In the genomic region with DNA sequence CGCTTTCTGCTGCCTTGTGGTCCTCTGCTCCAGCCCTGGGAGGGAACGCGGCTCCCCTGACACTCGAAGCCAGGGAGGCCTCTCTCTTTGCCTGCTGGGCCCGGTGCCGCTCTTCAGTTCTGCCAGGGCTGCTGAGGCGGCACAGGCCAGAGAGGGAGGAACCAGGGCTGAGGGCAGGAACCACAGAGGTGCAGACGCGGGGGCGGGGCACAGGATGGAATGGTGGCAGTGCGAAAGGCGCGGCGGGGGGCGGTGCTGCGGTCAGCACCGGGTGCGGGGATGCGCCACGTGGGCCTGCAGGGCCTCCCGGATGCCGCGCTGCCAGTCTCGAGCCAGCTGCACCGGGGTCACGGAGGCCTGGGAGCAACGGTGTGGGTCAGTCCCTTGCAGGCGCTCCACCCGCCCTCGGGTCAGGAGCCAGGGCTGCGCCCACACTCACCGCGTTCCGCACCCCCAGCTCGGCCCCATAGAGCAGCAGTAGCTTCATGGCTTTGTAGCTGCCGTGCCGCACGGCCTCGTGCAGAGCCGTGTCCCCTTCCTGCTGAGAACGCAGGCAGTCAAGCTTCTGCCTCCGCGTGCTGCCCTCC, we compare ENCODE assay signal across 8 cellular contexts. TPM values are rescaled to one million over a fixed set of nuclear protein-coding genes. Genes with fewer than 3 reads are reported as not detected.
DNase-seq lines count a peak whose midpoint lies in the region; ATAC-seq and TF ChIP-seq lines count a peak whose summit lies in the region.

No MANE protein-coding gene starts in this region.

- no peak overlapping the region for H3K27ac ChIP-seq in mammary epithelial cell (ENCODE audit: insufficient read depth, low read depth, low read length)

- WGBS in mammary epithelial cell (ENCODE audit: low coverage, missing lambda C conversion rate) = 44% methylated on average over 8 of the region's 43 CpGs

- dilution Hi-C loops in mammary epithelial cell (cut with HindIII; ENCODE audit: low sequenced_read_pairs) = no loop called here

- H3K4me3 ChIP-seq in AG10803 (ENCODE audit: low read length) (no peak overlapping the region), mammary epithelial cell (replicated peaks in 1 of 3; ENCODE audit: insufficient read depth in 1 of 3, low read depth in 2 of 3, low read length in 3 of 3) (peak overlapping the region in 1 of 3 experiments; percentile 28)

- no peak overlapping the region for H3K9ac ChIP-seq in mammary epithelial cell (ENCODE audit: insufficient read depth, low read length)

- in situ Hi-C loops in mammary epithelial cell (cut with MboI; ENCODE audit: low sequenced_read_pairs in 2 of 2) = no loop called here

- H3K4me1 ChIP-seq in mammary epithelial cell (ENCODE audit: insufficient read depth, low read length) = peaks cover 10% of the 10 kb centered on the region

- H2AFZ ChIP-seq in mammary epithelial cell (ENCODE audit: low read depth, low read length) = peak overlapping the region; percentile 55

- peak; percentile 63 for ATAC-seq in GM21825 (IDR thresholded peaks at IDR 0.05; ENCODE audit: unreplicated experiment)

- peak overlapping the region; percentile 68 for H3K4me2 ChIP-seq in mammary epithelial cell (ENCODE audit: insufficient read depth, low read depth, low read length)

- CTCF ChIA-PET in mammary epithelial cell (lab: Charles Lee; ENCODE audit: low non-redundant PET) = no interaction called here

- H3K9me3 ChIP-seq in mammary epithelial cell (replicated peaks; ENCODE audit: insufficient read depth, low read length) = no peaks in the 10 kb centered on the region

- H3K79me2 ChIP-seq in mammary epithelial cell (ENCODE audit: insufficient read depth, low read length) = no peaks in the 10 kb centered on the region

- DNase-seq in AG10803 (ENCODE audit: low read depth) (peak; percentile 18), T-helper 9 cell (peak; percentile 76), mammary epithelial cell (peak; percentile 9), EL (no peak), NCI-H345 treated with DMSO at 0.1 percent for 48 hours (lab: John Stamatoyannopoulos, UW; ENCODE audit: unreplicated experiment) (no peak), 8988T (no peak)
- DNase-seq in stimulated activated CD4-positive, alpha-beta T cell treated with anti-CD3 and anti-CD28 coated beads, Interleukin-12 subunit alpha, Interleukin-12 subunit beta, amount 100 ng/mL, for 4 hours = peak; percentile 75

- no peaks in the 10 kb centered on the region for H3K36me3 ChIP-seq in mammary epithelial cell (ENCODE audit: insufficient read depth, low read length)

- intact Hi-C loops in mammary epithelial cell (cut with micrococcal nuclease) = no loop called here

- H4K20me1 ChIP-seq in mammary epithelial cell (ENCODE audit: insufficient read depth, low read length) = no peaks in the 10 kb centered on the region

- TF ChIP-seq CTCF in AG10803 (conservative IDR thresholded peaks at IDR 0.05; ENCODE audit: low read length) (no peak), mammary epithelial cell (conservative IDR thresholded peaks at IDR 0.05 in 1 of 2, IDR thresholded peaks at IDR 0.05 in 1 of 2; ENCODE audit: extremely low read depth in 1 of 2, insufficient read depth in 1 of 2, low read depth in 1 of 2, low read length in 2 of 2) (no peak)

- H3K27me3 ChIP-seq in mammary epithelial cell (ENCODE audit: insufficient read depth, low read length) = no peaks in the 10 kb centered on the region

- no TSS peak for BruUV-seq in mammary epithelial cell (replicated peaks; lab: Mats Ljungman, UMichigan)

RNA-seq across cellular contexts. Expression of a gene that starts 4.4 kb away (rescaled TPM):
- 1 to 10 TPM in 1 of 2 donors, under 1 TPM in 1; 0.82 to 1.7 TPM for total RNA-seq in mammary epithelial cell
- 0.49 TPM for polyA plus RNA-seq in mammary epithelial cell
- 0.36 TPM for polyA minus RNA-seq in mammary epithelial cell

RNA-seq across cellular contexts. Expression of a gene that starts 18.4 kb away (rescaled TPM):
- total RNA-seq in mammary epithelial cell = 10 to 100 TPM in 1 of 2 donors, 1 to 10 TPM in 1; 7.8 to 12.3 TPM
- 13.8 TPM for polyA plus RNA-seq in mammary epithelial cell
- polyA minus RNA-seq in mammary epithelial cell = 2.8 TPM

RNA-seq across cellular contexts. Expression of a gene that starts 23.3 kb away (rescaled TPM):
- 1 to 10 TPM; 5.7 to 5.8 TPM for total RNA-seq in mammary epithelial cell
- polyA plus RNA-seq in mammary epithelial cell = 5.0 TPM
- 5.9 TPM for polyA minus RNA-seq in mammary epithelial cell

RNA-seq across cellular contexts. Expression of a gene that starts 30.5 kb away (rescaled TPM):
- total RNA-seq in mammary epithelial cell = 10 to 100 TPM; 13.2 to 14.0 TPM
- 6.9 TPM for polyA plus RNA-seq in mammary epithelial cell
- polyA minus RNA-seq in mammary epithelial cell = 7.3 TPM

Comparison
In these comparisons a context has a peak if more than half of its experiments do, and no peak if none do; other contexts are left out.
1. DNase-seq: peak in AG10803 (single experiment), T-helper 9 cell (single experiment), mammary epithelial cell (single experiment) and stimulated activated CD4-positive, alpha-beta T cell treated with anti-CD3 and anti-CD28 coated beads, Interleukin-12 subunit alpha, Interleukin-12 subunit beta, amount 100 ng/mL, for 4 hours (single experiment); none in EL (single experiment), NCI-H345 treated with DMSO at 0.1 percent for 48 hours (single experiment) and 8988T (single experiment).